Comparison of ENCODE assay signal across 1 cellular context in the genomic region with DNA sequence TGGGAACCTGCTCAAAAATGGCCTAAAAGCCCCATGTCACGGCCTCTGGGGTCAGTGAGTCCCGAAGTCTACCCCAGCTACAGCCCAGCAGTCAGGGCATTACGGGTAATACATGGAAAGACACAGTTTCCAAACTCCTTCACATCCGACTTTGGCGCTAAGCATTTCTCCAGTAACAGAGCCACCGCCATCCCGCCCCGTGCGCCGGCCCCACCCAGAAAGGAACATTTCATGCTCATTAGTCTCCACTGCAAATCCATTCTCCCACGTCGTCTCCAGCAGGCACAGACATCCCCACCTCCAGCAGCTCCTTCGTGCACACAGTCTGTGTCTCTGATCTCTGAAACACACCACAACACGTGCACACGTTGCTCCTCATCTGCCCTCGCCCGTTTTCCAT.
TF ChIP-seq lines count a peak whose summit lies in the region.

No MANE protein-coding gene starts in this region.

TF ChIP-seq in H1, 55 proteins besides CTCF, POLR2A, EP300 and RAD21 (continued from another document):
- no peak for TF ChIP-seq BACH1 (IDR thresholded peaks at IDR 0.05; ENCODE audit: low read length)
- TF ChIP-seq TCF12 (IDR thresholded peaks at IDR 0.05; ENCODE audit: low read depth, low read length), result no peak
- no peak for TF ChIP-seq BCL11A (IDR thresholded peaks at IDR 0.05; ENCODE audit: low read depth in 2 of 2, low read length in 2 of 2)
- no peak for TF ChIP-seq SUZ12 (IDR thresholded peaks at IDR 0.05; ENCODE audit: low read length)
- TF ChIP-seq, protein P1, sequence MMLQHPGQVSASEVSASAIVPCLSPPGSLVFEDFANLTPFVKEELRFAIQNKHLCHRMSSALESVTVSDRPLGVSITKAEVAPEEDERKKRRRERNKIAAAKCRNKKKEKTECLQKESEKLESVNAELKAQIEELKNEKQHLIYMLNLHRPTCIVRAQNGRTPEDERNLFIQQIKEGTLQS (IDR thresholded peaks at IDR 0.05; ENCODE audit: insufficient read depth, low read depth, low read length), result no peak
- TF ChIP-seq BRCA1 (IDR thresholded peaks at IDR 0.05; ENCODE audit: low read depth, low read length), result no peak
- TF ChIP-seq NANOG (IDR thresholded peaks at IDR 0.05; ENCODE audit: insufficient read depth, low read depth, low read length, poor library complexity, severe bottlenecking), result no peak
- TF ChIP-seq CTBP2 (IDR thresholded peaks at IDR 0.05; ENCODE audit: borderline replicate concordance, insufficient read depth, insufficient read length, low read length), result no peak
- TF ChIP-seq TAF7 (optimal IDR thresholded peaks at IDR 0.05; ENCODE audit: borderline replicate concordance, low read depth, low read length), result no peak
- TF ChIP-seq CHD2 (IDR thresholded peaks at IDR 0.05; ENCODE audit: low read length), result no peak
- no peak for TF ChIP-seq RNF2 (IDR thresholded peaks at IDR 0.05; ENCODE audit: borderline replicate concordance, low read depth, low read length, missing control alignments, poor library complexity, severe bottlenecking)
TF ChIP-seq in H1: peak in this region for 0.
